ENCODE assay signal across 13 cellular contexts in genomic region chr3:166283856-166284255, GRCh38.
A peak's percentile ranks its signal among the peaks of the same experiment; 100 is the strongest.
DNase-seq lines count a peak whose midpoint lies in the region; TF ChIP-seq lines count a peak whose summit lies in the region.
"Had no signal": no experiment of that assay in that cellular context is flagged by ENCODE, and none has a peak within 500 bp of the region (broad histone marks: within the 10 kb centered on the region; RNA-seq: fewer than 3 reads in every experiment).

No MANE protein-coding gene starts in this region.

- peak overlapping the region; percentile 20 for H3K27ac Mint-ChIP-seq in neural crest cell (ENCODE audit: unreplicated experiment)
- H3K27ac Mint-ChIP-seq: CD14-positive monocyte had no signal

- no peak for TF ChIP-seq CTCF in neural crest cell (conservative IDR thresholded peaks at IDR 0.05)

- no peaks in the 10 kb centered on the region for H3K36me3 Mint-ChIP-seq in neural crest cell (ENCODE audit: low read depth)
- H3K36me3 Mint-ChIP-seq: CD14-positive monocyte had no signal

- no peaks in the 10 kb centered on the region for H3K27me3 Mint-ChIP-seq in neural crest cell (ENCODE audit: low read depth)
- H3K27me3 Mint-ChIP-seq: central memory CD8-positive, alpha-beta T cell had no signal

- H3K9me3 Mint-ChIP-seq in neural crest cell: no peaks in the 10 kb centered on the region

- DNase-seq in COLO829 (ENCODE audit: low spot score): peak; percentile 8
- DNase-seq in RPMI7951 (ENCODE audit: low read depth): peak; percentile 29
- peak; percentile 86 for DNase-seq in dedifferentiated amniotic fluid mesenchymal stem cell (ENCODE audit: extremely low spot score)
- DNase-seq in neural crest cell (ENCODE audit: low read depth, low spot score): no peak
- no peak for DNase-seq in HuH-7 (ENCODE audit: low spot score)
- DNase-seq in HK-2 (ENCODE audit: unreplicated experiment): no peak
- DNase-seq in activated naive CD4-positive, alpha-beta T cell treated with anti-CD3 and anti-CD28 coated beads, Interleukin-2, amount 50 U/mL, for 16 hours: no peak
- no peak for DNase-seq in NCI-H2196 (lab: John Stamatoyannopoulos, UW; ENCODE audit: unreplicated experiment)
- DNase-seq: NCI-H510A treated with DMSO at 0.1 percent for 48 hours; stimulated activated CD4-positive, alpha-beta T cell treated with anti-CD3 and anti-CD28 coated beads, Interleukin-1b, Interleukin-23, amount 100 ng/mL, for 48 hours; stomach had no signal

- peak overlapping the region; percentile 28 for H3K4me3 Mint-ChIP-seq in neural crest cell
- H3K4me3 Mint-ChIP-seq: CD14-positive monocyte; central memory CD8-positive, alpha-beta T cell had no signal

- H3K4me1 Mint-ChIP-seq in neural crest cell: peaks cover 15% of the 10 kb centered on the region
- H3K4me1 Mint-ChIP-seq: CD14-positive monocyte; central memory CD8-positive, alpha-beta T cell had no signal

Comparison
In these comparisons a context has a peak if more than half of its experiments do, and no peak if none do; other contexts are left out.
1. DNase-seq: peak in COLO829 (single experiment), RPMI7951 (single experiment) and dedifferentiated amniotic fluid mesenchymal stem cell (single experiment); none in neural crest cell (single experiment), HuH-7 (single experiment), HK-2 (single experiment), activated naive CD4-positive, alpha-beta T cell treated with anti-CD3 and anti-CD28 coated beads, Interleukin-2, amount 50 U/mL, for 16 hours (single experiment) and NCI-H2196 (single experiment).